In genomic region chr7:26553582-26553981, GRCh38 we compare ENCODE assay signal across 21 cellular contexts.
DNase-seq lines count a peak whose midpoint lies in the region; ATAC-seq and TF ChIP-seq lines count a peak whose summit lies in the region.
"Had no signal": no experiment of that assay in that cellular context is flagged by ENCODE, and none has a peak within 500 bp of the region (broad histone marks: within the 10 kb centered on the region; RNA-seq: fewer than 3 reads in every experiment).

No MANE protein-coding gene starts in this region.

- peak overlapping the region; percentile 81 for H3K27ac ChIP-seq in OCI-LY3 (ENCODE audit: low read length)
- H3K27ac ChIP-seq in CD8-positive, alpha-beta T cell (ENCODE audit: low read depth, low read length): no peak overlapping the region
- H3K27ac ChIP-seq: BLaER1 treated with 17β-estradiol and CSF1 and Interleukin-3, amounts not matched to agents 10 nM and 100 nM had no signal

- peak overlapping the region; percentile 31 for H3K4me2 ChIP-seq in Loucy (ENCODE audit: low read depth, low read length, poor library complexity, severe bottlenecking)
- peak overlapping the region; percentile 77 for H3K4me2 ChIP-seq in OCI-LY3 (ENCODE audit: low read length)
- H3K4me2 ChIP-seq: BLaER1 treated with 17β-estradiol and CSF1 and Interleukin-3, amounts not matched to agents 10 nM and 100 nM had no signal

- TF ChIP-seq CTCF in Loucy (conservative IDR thresholded peaks at IDR 0.05; ENCODE audit: low read length) (peak; percentile 37), OCI-LY3 (IDR thresholded peaks at IDR 0.05; ENCODE audit: low read depth, low read length) (peak; percentile 49)
- TF ChIP-seq CTCF in CD8-positive, alpha-beta T cell (IDR thresholded peaks at IDR 0.05): no peak

- 0 out of 2 replicates have a peak, but pooled peaks cover 6% of the 10 kb centered on the region for H3F3A ChIP-seq in Loucy (ENCODE audit: low read depth)

- H3K27me3 ChIP-seq in Loucy (ENCODE audit: insufficient read depth, low read length, poor library complexity, severe bottlenecking) (no peaks in the 10 kb centered on the region), OCI-LY3 (ENCODE audit: low read depth, low read length) (no peaks in the 10 kb centered on the region)
- H3K27me3 ChIP-seq in CD8-positive, alpha-beta T cell (ENCODE audit: insufficient read depth, low read length): no peaks in the 10 kb centered on the region
- H3K27me3 ChIP-seq: BLaER1 treated with 17β-estradiol and CSF1 and Interleukin-3, amounts not matched to agents 10 nM and 100 nM had no signal

- DNase-seq in NCI-H2227 (lab: John Stamatoyannopoulos, UW; ENCODE audit: unreplicated experiment) (peak; percentile 10), NCI-H2227 treated with DMSO at 0.1 percent for 48 hours (lab: John Stamatoyannopoulos, UW) (no peak), left kidney (ENCODE audit: low read depth, low spot score) (peak; percentile 49), globus pallidus (ENCODE audit: low spot score) (no peak)
- DNase-seq in CD8-positive, alpha-beta T cell: no peak
- DNase-seq: CD4-positive, alpha-beta T cell; COR-L47; DMS79 treated with DMSO at 0.1 percent for 48 hours; GF-D8; NCI-H1092; NCI-H1436 treated with DMSO at 0.1 percent for 48 hours; NCI-H2029; NCI-H2171; NCI-H524; OCI-M1; T-helper 2 cell had no signal

- no peaks in the 10 kb centered on the region for H3K9me3 Mint-ChIP-seq in CD8-positive, alpha-beta T cell
- H3K9me3 Mint-ChIP-seq: CD4-positive, alpha-beta T cell had no signal

- no peaks in the 10 kb centered on the region for H3K4me1 Mint-ChIP-seq in CD8-positive, alpha-beta T cell (ENCODE audit: low read depth)

- peak overlapping the region; percentile 15 for H3K4me3 ChIP-seq in Loucy (ENCODE audit: low read length, poor library complexity, severe bottlenecking)
- H3K4me3 ChIP-seq in OCI-LY3 (ENCODE audit: low read length): peak overlapping the region; percentile 41; the same call in 1 of the 2 replicates
- H3K4me3 ChIP-seq in CD8-positive, alpha-beta T cell (ENCODE audit: low read depth, low read length): no peak overlapping the region
- H3K4me3 ChIP-seq: BLaER1 treated with 17β-estradiol and CSF1 and Interleukin-3, amounts not matched to agents 10 nM and 100 nM had no signal

- H2AFZ ChIP-seq in Loucy (ENCODE audit: low read length) (no peak overlapping the region), OCI-LY3 (ENCODE audit: low read depth, low read length) (peak overlapping the region; percentile 22; the same call in 1 of the 2 replicates)

- H3K27ac Mint-ChIP-seq in CD8-positive, alpha-beta T cell: no peak overlapping the region
- H3K27ac Mint-ChIP-seq: CD4-positive, alpha-beta T cell had no signal

- no peaks in the 10 kb centered on the region; the same call in 1 of the 2 replicates for H3K79me2 ChIP-seq in Loucy (ENCODE audit: insufficient read depth, low read length)
- H3K79me2 ChIP-seq in OCI-LY3 (ENCODE audit: low read length): no peaks in the 10 kb centered on the region

- CTCF ChIA-PET in CD8-positive, alpha-beta T cell (lab: Charles Lee): no interaction called here

- intact Hi-C loops in CD8-positive, alpha-beta T cell (cut with DNase I, micrococcal nuclease): no loop called here

- H3K4me1 ChIP-seq in Loucy (ENCODE audit: insufficient read depth, low read length, poor library complexity, severe bottlenecking) (peaks cover 78% of the 10 kb centered on the region), OCI-LY3 (ENCODE audit: low read length) (peaks cover 48% of the 10 kb centered on the region)
- no peaks in the 10 kb centered on the region for H3K4me1 ChIP-seq in CD8-positive, alpha-beta T cell (ENCODE audit: insufficient read depth, low read length)
- H3K4me1 ChIP-seq: BLaER1 treated with 17β-estradiol and CSF1 and Interleukin-3, amounts not matched to agents 10 nM and 100 nM had no signal

- no peaks in the 10 kb centered on the region for H3K9me2 ChIP-seq in Loucy (replicated peaks; ENCODE audit: low read depth, low read length)

- peak overlapping the region; percentile 53 for H3K9ac ChIP-seq in Loucy (ENCODE audit: low read depth, low read length, poor library complexity, severe bottlenecking)
- H3K9ac ChIP-seq in OCI-LY3 (ENCODE audit: low read length): peak overlapping the region; percentile 55; the same call in 1 of the 2 replicates
- H3K9ac ChIP-seq: BLaER1 treated with 17β-estradiol and CSF1 and Interleukin-3, amounts not matched to agents 10 nM and 100 nM had no signal

- no peaks in the 10 kb centered on the region for H3K36me3 ChIP-seq in Loucy (ENCODE audit: insufficient read depth, low read length)
- H3K36me3 ChIP-seq in OCI-LY3 (replicated peaks; ENCODE audit: low read depth, low read length): no peaks in the 10 kb centered on the region
- no peaks in the 10 kb centered on the region for H3K36me3 ChIP-seq in CD8-positive, alpha-beta T cell (ENCODE audit: insufficient read depth, low read length)
- H3K36me3 ChIP-seq: BLaER1 treated with 17β-estradiol and CSF1 and Interleukin-3, amounts not matched to agents 10 nM and 100 nM had no signal

- H3K36me3 Mint-ChIP-seq in CD8-positive, alpha-beta T cell: no peaks in the 10 kb centered on the region

- no peak overlapping the region for H3K4me3 Mint-ChIP-seq in CD8-positive, alpha-beta T cell
- H3K4me3 Mint-ChIP-seq: CD4-positive, alpha-beta T cell had no signal

- no peak for ATAC-seq in HG02798 (IDR thresholded peaks at IDR 0.05; ENCODE audit: poor library complexity, unreplicated experiment)
- ATAC-seq in CD8-positive, alpha-beta T cell: no peak
- ATAC-seq: HCT116 had no signal

- H3K9me3 ChIP-seq in Loucy (ENCODE audit: insufficient read depth, low read depth, low read length) (no peaks in the 10 kb centered on the region), OCI-LY3 (ENCODE audit: insufficient read depth, low read length) (no peaks in the 10 kb centered on the region)
- no peaks in the 10 kb centered on the region for H3K9me3 ChIP-seq in CD8-positive, alpha-beta T cell (ENCODE audit: low read length)
- H3K9me3 ChIP-seq: BLaER1 treated with 17β-estradiol and CSF1 and Interleukin-3, amounts not matched to agents 10 nM and 100 nM had no signal

- POLR2A ChIA-PET in CD8-positive, alpha-beta T cell (lab: Charles Lee): no interaction called here

- H4K20me1 ChIP-seq in Loucy (ENCODE audit: insufficient read depth, low read length, poor library complexity, severe bottlenecking): no peaks in the 10 kb centered on the region
- no peaks in the 10 kb centered on the region for H4K20me1 ChIP-seq in OCI-LY3 (ENCODE audit: insufficient read depth, low read length)
- H4K20me1 ChIP-seq: BLaER1 treated with 17β-estradiol and CSF1 and Interleukin-3, amounts not matched to agents 10 nM and 100 nM had no signal

- H3K27me3 Mint-ChIP-seq in CD8-positive, alpha-beta T cell (ENCODE audit: low read depth): peaks cover 9% of the 10 kb centered on the region

Comparison
In these comparisons a context has a peak if more than half of its experiments do, and no peak if none do; other contexts are left out.
1. DNase-seq: peak in NCI-H2227 (single experiment) and left kidney (single experiment); none in NCI-H2227 treated with DMSO at 0.1 percent for 48 hours (single experiment), globus pallidus (single experiment) and CD8-positive, alpha-beta T cell (0 of 7).